22 cellular contexts compared by ENCODE assay signal in genomic region chrX:133923548-133923947, GRCh38.
A peak's percentile ranks its signal among the peaks of the same experiment; 100 is the strongest.
DNase-seq lines count a peak whose midpoint lies in the region; ATAC-seq and TF ChIP-seq lines count a peak whose summit lies in the region.
"Had no signal": no experiment of that assay in that cellular context is flagged by ENCODE, and none has a peak within 500 bp of the region (broad histone marks: within the 10 kb centered on the region; RNA-seq: fewer than 3 reads in every experiment).

No MANE protein-coding gene starts in this region.

- H3K79me2 ChIP-seq in OCI-LY3 (ENCODE audit: low read length): no peaks in the 10 kb centered on the region

- H3K27me3 ChIP-seq in left ventricle myocardium inferior (ENCODE audit: low read depth): no peaks in the 10 kb centered on the region
- H3K27me3 ChIP-seq in OCI-LY3 (ENCODE audit: low read depth, low read length): no peaks in the 10 kb centered on the region
- no peaks in the 10 kb centered on the region for H3K27me3 ChIP-seq in thymus (ENCODE audit: control insufficient read depth, insufficient read depth)
- H3K27me3 ChIP-seq: left lung, upper lobe of left lung had no signal

- H3K36me3 ChIP-seq in left ventricle myocardium inferior (no peaks in the 10 kb centered on the region), OCI-LY3 (replicated peaks; ENCODE audit: low read depth, low read length) (no peaks in the 10 kb centered on the region), thymus (ENCODE audit: control insufficient read depth, insufficient read depth) (no peaks in the 10 kb centered on the region)
- H3K36me3 ChIP-seq: esophagus muscularis mucosa, left lung, pancreas, upper lobe of left lung had no signal

- H3K9ac ChIP-seq in OCI-LY3 (ENCODE audit: low read length): no peak overlapping the region

- no peaks in the 10 kb centered on the region for H3K4me1 ChIP-seq in left ventricle myocardium inferior
- H3K4me1 ChIP-seq in OCI-LY3 (ENCODE audit: low read length): peaks cover 12% of the 10 kb centered on the region
- peaks cover 4% of the 10 kb centered on the region for H3K4me1 ChIP-seq in thymus (ENCODE audit: control insufficient read depth, insufficient read depth, low read length)
- H3K4me1 ChIP-seq: esophagus muscularis mucosa, left lung, pancreas, upper lobe of left lung had no signal

- no peak overlapping the region for H3K4me2 ChIP-seq in OCI-LY3 (ENCODE audit: low read length)

- H4K20me1 ChIP-seq in OCI-LY3 (ENCODE audit: insufficient read depth, low read length): no peaks in the 10 kb centered on the region

- peak overlapping the region; percentile 30; the same call in 1 of the 2 replicates for H2AFZ ChIP-seq in OCI-LY3 (ENCODE audit: low read depth, low read length)

- no peaks in the 10 kb centered on the region for H3K9me3 ChIP-seq in left ventricle myocardium inferior (replicated peaks)
- H3K9me3 ChIP-seq in OCI-LY3 (ENCODE audit: insufficient read depth, low read length): no peaks in the 10 kb centered on the region
- no peaks in the 10 kb centered on the region for H3K9me3 ChIP-seq in thymus (ENCODE audit: control insufficient read depth)
- H3K9me3 ChIP-seq: esophagus muscularis mucosa, left lung, pancreas, upper lobe of left lung had no signal

- intact Hi-C loops in Right ventricle myocardium superior (cut with DNase I) (loop anchor here (10.0 kb wide), 1 partner anchor 129 kb away; no protein-coding TSS in a partner anchor), left ventricle myocardium inferior (cut with micrococcal nuclease) (no loop called here)

- peak; percentile 35 for DNase-seq in Right ventricle myocardium superior
- DNase-seq in left ventricle myocardium inferior: no peak
- peak; percentile 66 for DNase-seq in islet precursor cell
- DNase-seq in NCI-H1092 treated with DMSO at 0.1 percent for 48 hours (lab: John Stamatoyannopoulos, UW): no peak
- DNase-seq: activated naive CD4-positive, alpha-beta T cell; aorta; caudate nucleus; foreskin melanocyte; hypothalamus; left lung; MV-4-11; natural killer cell; pancreas; upper lobe of left lung had no signal

- no peak overlapping the region for H3K27ac ChIP-seq in left ventricle myocardium inferior (replicated peaks)
- no peak overlapping the region for H3K27ac ChIP-seq in OCI-LY3 (ENCODE audit: low read length)
- H3K27ac ChIP-seq in thymus (ENCODE audit: low read depth): peak overlapping the region; percentile 71
- H3K27ac ChIP-seq: C4-2B, esophagus muscularis mucosa, HL-60, left lung, pancreas had no signal

- ATAC-seq in Right ventricle myocardium superior (ENCODE audit: poor library complexity) (no peak), HG02763 (IDR thresholded peaks at IDR 0.05; ENCODE audit: unreplicated experiment) (no peak), GM21447 (IDR thresholded peaks at IDR 0.05; ENCODE audit: unreplicated experiment) (no peak)
- ATAC-seq: left lung, pancreas had no signal

- WGBS in thymus: 95% methylated on average over 3 of the region's 3 CpGs

- H3K4me3 ChIP-seq in left ventricle myocardium inferior (no peak overlapping the region), OCI-LY3 (ENCODE audit: low read length) (no peak overlapping the region), thymus (ENCODE audit: low read length) (no peak overlapping the region)
- H3K4me3 ChIP-seq: esophagus muscularis mucosa, left lung, pancreas, smooth muscle cell, upper lobe of left lung had no signal

- TF ChIP-seq CTCF in left ventricle myocardium inferior (IDR thresholded peaks at IDR 0.05; ENCODE audit: borderline replicate concordance): no peak
- no peak for TF ChIP-seq CTCF in OCI-LY3 (IDR thresholded peaks at IDR 0.05; ENCODE audit: low read depth, low read length)

Comparison
In these comparisons a context has a peak if more than half of its experiments do, and no peak if none do; other contexts are left out.
1. DNase-seq: peak in Right ventricle myocardium superior (single experiment) and islet precursor cell (single experiment); none in left ventricle myocardium inferior (single experiment) and NCI-H1092 treated with DMSO at 0.1 percent for 48 hours (single experiment).